Comparison of ENCODE assay signal across 10 cellular contexts in the genomic region with DNA sequence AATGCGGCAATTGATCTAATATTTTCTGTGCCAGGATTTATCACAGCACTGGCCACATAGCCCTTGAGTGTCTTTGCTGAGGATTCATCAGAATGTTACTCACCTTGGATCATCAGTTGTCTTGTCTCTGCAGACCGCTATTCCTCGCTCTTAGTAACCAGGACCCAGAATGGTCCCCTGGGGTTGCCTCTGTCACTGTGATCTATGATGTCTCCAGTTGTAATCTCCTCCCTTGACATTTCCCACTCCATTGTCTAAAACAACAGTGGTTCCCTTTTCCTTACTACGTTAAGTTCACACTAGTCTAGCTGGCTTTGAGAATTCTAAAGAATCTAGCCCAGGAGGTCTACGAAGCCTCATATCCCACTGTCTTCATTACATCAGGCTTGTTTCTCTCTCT.
DNase-seq lines count a peak whose midpoint lies in the region; ATAC-seq and TF ChIP-seq lines count a peak whose summit lies in the region.
"Had no signal": no experiment of that assay in that cellular context is flagged by ENCODE, and none has a peak within 500 bp of the region (broad histone marks: within the 10 kb centered on the region; RNA-seq: fewer than 3 reads in every experiment).

No MANE protein-coding gene starts in this region.

- H3K4me3 Mint-ChIP-seq in effector memory CD8-positive, alpha-beta T cell: no peak overlapping the region

- no peak for DNase-seq in Panc1 (ENCODE audit: low read depth, low spot score)
- DNase-seq in effector memory CD8-positive, alpha-beta T cell: no peak
- no peak for DNase-seq in ovary
- DNase-seq in esophagus squamous epithelium (lab: John Stamatoyannopoulos, UW): no peak
- DNase-seq in RPMI8226: no peak
- DNase-seq in substantia nigra (lab: John Stamatoyannopoulos, UW): no peak
- no peak for DNase-seq in DMS153 treated with DMSO at 0.1 percent for 48 hours (lab: John Stamatoyannopoulos, UW; ENCODE audit: unreplicated experiment)
- DNase-seq: caudate nucleus; NK-92 treated with Interleukin-12 subunit alpha and Interleukin-12 subunit beta, amount 100 ng/mL, for 24 hours had no signal

- H3K9me3 ChIP-seq in BLaER1 (0 out of 2 replicates have a peak, but pooled peaks cover 16% of the 10 kb centered on the region), Panc1 (ENCODE audit: control insufficient read depth, insufficient read depth, low read depth, low read length) (peaks cover 4% of the 10 kb centered on the region; the same call in 1 of the 2 replicates), ovary (no peaks in the 10 kb centered on the region), esophagus squamous epithelium (peaks cover 0 to 3% (median 0%) of the 10 kb centered on the region in 3 donors)

- peaks cover 15 to 16% of the 10 kb centered on the region in 2 donors for H3K4me1 Mint-ChIP-seq in effector memory CD8-positive, alpha-beta T cell (ENCODE audit: low read depth in 2 of 2)

- no peaks in the 10 kb centered on the region for H3K9me3 Mint-ChIP-seq in effector memory CD8-positive, alpha-beta T cell

- H3K36me3 ChIP-seq in BLaER1: no peaks in the 10 kb centered on the region
- H3K36me3 ChIP-seq in Panc1 (ENCODE audit: control insufficient read depth, insufficient read depth, low read length): no peaks in the 10 kb centered on the region
- H3K36me3 ChIP-seq in ovary: no peaks in the 10 kb centered on the region
- no peaks in the 10 kb centered on the region for H3K36me3 ChIP-seq in esophagus squamous epithelium

- peak overlapping the region; percentile 98 for H3K27ac Mint-ChIP-seq in effector memory CD8-positive, alpha-beta T cell

- H3K27ac ChIP-seq in BLaER1: no peak overlapping the region
- H3K27ac ChIP-seq in Panc1 (ENCODE audit: low read length): peak overlapping the region; percentile 78; the same call in 1 of the 2 replicates
- H3K27ac ChIP-seq in ovary: peak overlapping the region; percentile 36 to 95
- H3K27ac ChIP-seq in esophagus squamous epithelium: peak overlapping the region in 2 of 4 donors; percentile 26 to 83
- no peak overlapping the region for H3K27ac ChIP-seq in substantia nigra (ENCODE audit: low read depth, low read length, poor library complexity, severe bottlenecking)

- H3K4me1 ChIP-seq in BLaER1 (peaks cover 27% of the 10 kb centered on the region), Panc1 (ENCODE audit: control insufficient read depth, insufficient read depth, low read length) (no peaks in the 10 kb centered on the region; the same call in 1 of the 2 replicates), ovary (ENCODE audit: insufficient read depth) (peaks cover 40% of the 10 kb centered on the region), esophagus squamous epithelium (peaks cover 2 to 61% (median 18%) of the 10 kb centered on the region in 3 donors)

- POLR2A ChIA-PET in Panc1 (lab: Charles Lee): no interaction called here

- no peaks in the 10 kb centered on the region for H4K20me1 ChIP-seq in BLaER1

- H3K36me3 Mint-ChIP-seq in effector memory CD8-positive, alpha-beta T cell (ENCODE audit: insufficient read depth): peaks cover 14% of the 10 kb centered on the region

- intact Hi-C loops in Panc1 (cut with micrococcal nuclease; ENCODE audit: unreplicated experiment): no loop called here
- intact Hi-C loops in ovary (cut with DNase I): loop anchor here in 2 of 4 donors (10.0 kb wide), 2 partner anchors 191 to 221 kb away; partner anchors contain the start of gene VIM (in 1 of the 2)
- intact Hi-C loops in esophagus squamous epithelium (cut with DNase I): no loop called here

- no peak for TF ChIP-seq EP300 in ovary (IDR thresholded peaks at IDR 0.05)

- CTCF ChIA-PET in Panc1 (lab: Charles Lee): no interaction called here

- BruUV-seq in Panc1 (replicated peaks; lab: Mats Ljungman, UMichigan): no TSS peak

- no peak for ATAC-seq in Panc1
- no peak for ATAC-seq in effector memory CD8-positive, alpha-beta T cell (replicated peaks)

- TF ChIP-seq CTCF in Panc1 (IDR thresholded peaks at IDR 0.05) (no peak), ovary (IDR thresholded peaks at IDR 0.05) (no peak), esophagus squamous epithelium (IDR thresholded peaks at IDR 0.05) (no peak)

- in situ Hi-C loops in Panc1 (cut with HindIII; ENCODE audit: low pct_unique_long_range_greater_than_20kb, low sequenced_read_pairs): no loop called here

- H3K27me3 ChIP-seq in BLaER1 (no peaks in the 10 kb centered on the region), Panc1 (ENCODE audit: control insufficient read depth, insufficient read depth, low read length) (no peaks in the 10 kb centered on the region), ovary (no peaks in the 10 kb centered on the region), esophagus squamous epithelium (no peaks in the 10 kb centered on the region)

- no peaks in the 10 kb centered on the region for H3K27me3 Mint-ChIP-seq in effector memory CD8-positive, alpha-beta T cell

- peak overlapping the region; percentile 37 for H3K4me2 ChIP-seq in BLaER1

- H3K4me3 ChIP-seq in BLaER1 (no peak overlapping the region), Panc1 (ENCODE audit: low read depth in 2 of 2, low read length in 2 of 2) (no peak overlapping the region), ovary (no peak overlapping the region), esophagus squamous epithelium (no peak overlapping the region)

- 81 to 86% (median 83%) methylated on average over 5 of the region's 5 CpGs for WGBS in ovary, 3 donors
- WGBS in esophagus squamous epithelium, 2 donors: 83 to 88% methylated on average over 5 of the region's 5 CpGs

- H3K9ac ChIP-seq in BLaER1: no peak overlapping the region

- TF ChIP-seq POLR2A in ovary (IDR thresholded peaks at IDR 0.05): no peak
- TF ChIP-seq POLR2A in esophagus squamous epithelium (IDR thresholded peaks at IDR 0.05): no peak

Comparison
In these comparisons a context has a peak if more than half of its experiments do, and no peak if none do; other contexts are left out.
1. H3K27ac ChIP-seq: peak in Panc1 (single experiment) and ovary (2 of 2); none in BLaER1 (single experiment) and substantia nigra (single experiment).